In genomic region chr16:81780350-81780749, GRCh38 we compare ENCODE assay signal across 9 cellular contexts. TPM values are rescaled to one million over a fixed set of nuclear protein-coding genes. Genes with fewer than 3 reads are reported as not detected.
DNase-seq lines count a peak whose midpoint lies in the region; ATAC-seq and TF ChIP-seq lines count a peak whose summit lies in the region.
"Had no signal": no experiment of that assay in that cellular context is flagged by ENCODE, and none has a peak within 500 bp of the region (broad histone marks: within the 10 kb centered on the region; RNA-seq: fewer than 3 reads in every experiment).

No MANE protein-coding gene starts in this region.

- CTCF ChIA-PET in CD8-positive, alpha-beta T cell (lab: Charles Lee), result no interaction called here

- POLR2A ChIA-PET in CD8-positive, alpha-beta T cell (lab: Charles Lee), result no interaction called here

- intact Hi-C loops in CD8-positive, alpha-beta T cell (cut with DNase I, micrococcal nuclease), result no loop called here
- intact Hi-C loops in breast epithelium (cut with DNase I; ENCODE audit: low total_unique reads), result no loop called here

- H3K4me1 Mint-ChIP-seq in CD8-positive, alpha-beta T cell (ENCODE audit: low read depth), result peaks cover 14% of the 10 kb centered on the region
- peaks cover 13% of the 10 kb centered on the region for H3K4me1 Mint-ChIP-seq in neural crest cell

- no peaks in the 10 kb centered on the region for H3K36me3 ChIP-seq in CD8-positive, alpha-beta T cell (ENCODE audit: insufficient read depth, low read length)
- no peaks in the 10 kb centered on the region for H3K36me3 ChIP-seq in breast epithelium

- no peaks in the 10 kb centered on the region for H3K9me3 ChIP-seq in CD8-positive, alpha-beta T cell (ENCODE audit: low read length)
- no peaks in the 10 kb centered on the region for H3K9me3 ChIP-seq in breast epithelium

- H3K4me3 ChIP-seq in CD8-positive, alpha-beta T cell (ENCODE audit: low read depth, low read length), result no peak overlapping the region
- peak overlapping the region; percentile 64 for H3K4me3 ChIP-seq in HL-60 (replicated peaks; ENCODE audit: insufficient read depth, low read length)
- H3K4me3 ChIP-seq in breast epithelium, result peak overlapping the region; percentile 63 to 86 (median 80)

- ATAC-seq in CD8-positive, alpha-beta T cell, result no peak
- no peak for ATAC-seq in HG03460 (IDR thresholded peaks at IDR 0.05; ENCODE audit: unreplicated experiment)

- H3K36me3 Mint-ChIP-seq in CD8-positive, alpha-beta T cell, result no peaks in the 10 kb centered on the region
- H3K36me3 Mint-ChIP-seq in neural crest cell (ENCODE audit: low read depth), result no peaks in the 10 kb centered on the region

- H3K27me3 Mint-ChIP-seq in CD8-positive, alpha-beta T cell (ENCODE audit: low read depth), result peaks cover 29% of the 10 kb centered on the region
- H3K27me3 Mint-ChIP-seq in neural crest cell (ENCODE audit: low read depth), result peaks cover 82% of the 10 kb centered on the region

- H3K4me1 ChIP-seq in CD8-positive, alpha-beta T cell (ENCODE audit: insufficient read depth, low read length), result peaks cover 6% of the 10 kb centered on the region
- H3K4me1 ChIP-seq in breast epithelium, result no peaks in the 10 kb centered on the region

- no peak overlapping the region for H3K27ac Mint-ChIP-seq in CD8-positive, alpha-beta T cell
- no peak overlapping the region for H3K27ac Mint-ChIP-seq in neural crest cell (ENCODE audit: unreplicated experiment)

- no peak for DNase-seq in CD8-positive, alpha-beta T cell
- no peak for DNase-seq in HL-60 (ENCODE audit: low read depth in 1 of 2, low spot score in 1 of 2)
- DNase-seq in breast epithelium (ENCODE audit: low spot score in 2 of 2), result no peak
- DNase-seq in neural crest cell (ENCODE audit: low read depth, low spot score), result no peak
- DNase-seq in RKO (ENCODE audit: low spot score), result no peak
- DNase-seq in DMS 273 treated with DMSO at 0.1 percent for 48 hours (lab: John Stamatoyannopoulos, UW), result no peak
- DNase-seq in NOMO-1 (lab: John Stamatoyannopoulos, UW; ENCODE audit: unreplicated experiment in 2 of 2), result no peak
- DNase-seq: IMR-90 had no signal

- TF ChIP-seq POLR2A in breast epithelium (IDR thresholded peaks at IDR 0.05), result no peak

- no peak overlapping the region for H3K27ac ChIP-seq in CD8-positive, alpha-beta T cell (ENCODE audit: low read depth, low read length)
- H3K27ac ChIP-seq in HL-60 (replicated peaks) (0 out of 2 replicates have a peak overlapping the region, but pooled peaks have one; percentile 73), breast epithelium (no peak overlapping the region)

- no peak for TF ChIP-seq CTCF in CD8-positive, alpha-beta T cell (IDR thresholded peaks at IDR 0.05)
- TF ChIP-seq CTCF in HL-60 (IDR thresholded peaks at IDR 0.05; ENCODE audit: insufficient read depth, low read length) (no peak), breast epithelium (IDR thresholded peaks at IDR 0.05) (no peak), neural crest cell (conservative IDR thresholded peaks at IDR 0.05) (no peak)

- peak overlapping the region; percentile 89 for H3K4me3 Mint-ChIP-seq in CD8-positive, alpha-beta T cell
- peak overlapping the region; percentile 83 for H3K4me3 Mint-ChIP-seq in neural crest cell

- H3K9me3 Mint-ChIP-seq in CD8-positive, alpha-beta T cell, result no peaks in the 10 kb centered on the region
- no peaks in the 10 kb centered on the region for H3K9me3 Mint-ChIP-seq in neural crest cell

- H3K27me3 ChIP-seq in CD8-positive, alpha-beta T cell (ENCODE audit: insufficient read depth, low read length), result no peaks in the 10 kb centered on the region
- no peaks in the 10 kb centered on the region for H3K27me3 ChIP-seq in HL-60 (ENCODE audit: insufficient read depth, poor library complexity, severe bottlenecking)
- no peaks in the 10 kb centered on the region for H3K27me3 ChIP-seq in breast epithelium

RNA-seq across cellular contexts. Expression of gene PLCG2, which starts 1.3 kb away (rescaled TPM):
- 10 to 100 TPM in 1 of 2 experiments, 1 to 10 TPM in 1; 7.6 to 10.2 TPM for total RNA-seq in CD8-positive, alpha-beta T cell
- total RNA-seq in breast epithelium (10 to 100 TPM; 14.6 to 24.6 (median 24.3) TPM), neural crest cell (0.93 and 1.7 TPM in 2 replicates)
